In the genomic region with DNA sequence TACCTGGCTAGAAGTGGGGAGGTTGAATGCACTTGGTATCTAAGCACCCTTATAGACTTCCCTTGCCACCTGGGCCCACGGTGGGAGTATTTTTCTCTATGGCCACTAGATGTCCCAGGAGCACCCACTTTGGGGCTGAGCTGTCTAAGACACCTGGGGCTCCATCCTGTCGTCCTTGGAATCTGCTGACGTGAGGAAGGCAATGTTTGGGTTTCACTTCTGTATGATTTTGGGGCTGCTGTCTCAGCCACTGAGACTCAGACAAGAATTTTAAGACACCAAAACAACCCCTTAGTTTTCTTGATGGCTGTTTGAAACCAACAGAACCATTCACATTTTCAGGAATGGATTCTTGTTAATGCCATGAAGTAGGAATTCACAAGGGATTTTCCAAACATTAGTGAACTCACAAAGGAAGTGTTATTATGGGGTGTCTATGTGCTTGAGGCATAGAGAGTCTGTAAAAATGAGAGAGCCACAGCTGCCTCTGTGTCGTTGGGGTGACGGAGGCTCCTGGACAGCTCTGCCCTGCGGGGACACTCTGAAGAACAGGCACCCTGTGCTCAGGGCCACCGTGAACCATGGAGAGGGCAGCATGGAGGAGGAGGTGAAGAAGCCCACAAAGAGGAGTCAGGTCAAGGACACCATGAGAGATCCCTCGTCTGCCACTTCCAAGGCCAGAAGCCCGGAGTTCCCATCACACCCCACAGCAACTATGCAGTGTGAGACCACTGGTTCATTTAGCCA, we compare ENCODE assay signal across 8 cellular contexts.
DNase-seq lines count a peak whose midpoint lies in the region; ATAC-seq and TF ChIP-seq lines count a peak whose summit lies in the region.

No MANE protein-coding gene starts in this region.

- DNase-seq in DMS79 (lab: John Stamatoyannopoulos, UW) (peak; percentile 29), Karpas-422 (peak; percentile 86), SHP77 treated with DMSO at 0.1 percent for 48 hours (lab: John Stamatoyannopoulos, UW) (peak; percentile 11), left cardiac atrium (peak; percentile 42), retinal pigment epithelial cell (ENCODE audit: low read depth) (no peak), mesenteric fat pad (ENCODE audit: low spot score) (no peak)
- DNase-seq in activated naive CD4-positive, alpha-beta T cell treated with anti-CD3 and anti-CD28 coated beads, Interleukin-2, amount 50 U/mL, for 72 hours (ENCODE audit: low spot score in 2 of 2), result peak in 1 of 2 donors; percentile 60

- intact Hi-C loops in left cardiac atrium (cut with DNase I), result loop anchor here in 1 of 2 donors (1.0 to 5.0 kb wide), 2 partner anchors 109 to 166 kb away; partner anchors contain the start of gene SPATA13

- no peaks in the 10 kb centered on the region for H3K9me3 Mint-ChIP-seq in activated naive CD4-positive, alpha-beta T cell treated with anti-CD3 and anti-CD28 coated beads, Interleukin-2, amount 50 U/mL, for 72 hours

- no peaks in the 10 kb centered on the region for H3K9me3 ChIP-seq in Karpas-422 (ENCODE audit: low read length)

- no peaks in the 10 kb centered on the region for H3K4me1 ChIP-seq in Karpas-422 (ENCODE audit: low read length)

- no peak overlapping the region for H2AFZ ChIP-seq in Karpas-422 (ENCODE audit: low read length)

- H3K36me3 Mint-ChIP-seq in activated naive CD4-positive, alpha-beta T cell treated with anti-CD3 and anti-CD28 coated beads, Interleukin-2, amount 50 U/mL, for 72 hours, result no peaks in the 10 kb centered on the region

- ATAC-seq in GM21529 (IDR thresholded peaks at IDR 0.05; ENCODE audit: unreplicated experiment) (peak; percentile 97), left cardiac atrium (peak; percentile 68 to 81)
- ATAC-seq in activated naive CD4-positive, alpha-beta T cell treated with anti-CD3 and anti-CD28 coated beads, Interleukin-2, amount 50 U/mL, for 72 hours, result peak; percentile 91 to 95

- no peaks in the 10 kb centered on the region for H3K79me2 ChIP-seq in Karpas-422 (ENCODE audit: low read length)

- no peak overlapping the region for H3K4me2 ChIP-seq in Karpas-422 (ENCODE audit: low read depth, low read length, poor library complexity, severe bottlenecking)

- peak; percentile 84 for TF ChIP-seq CTCF in retinal pigment epithelial cell (conservative IDR thresholded peaks at IDR 0.05; ENCODE audit: low read depth, low read length)

- no peaks in the 10 kb centered on the region for H3K27me3 ChIP-seq in Karpas-422 (ENCODE audit: low read length)

- H3K27ac Mint-ChIP-seq in activated naive CD4-positive, alpha-beta T cell treated with anti-CD3 and anti-CD28 coated beads, Interleukin-2, amount 50 U/mL, for 72 hours, result no peak overlapping the region

- no peaks in the 10 kb centered on the region for H3K9me2 ChIP-seq in Karpas-422 (replicated peaks; ENCODE audit: insufficient read depth, low read length)

- no peaks in the 10 kb centered on the region for H3K36me3 ChIP-seq in Karpas-422 (ENCODE audit: insufficient read depth, low read length)

- no peak overlapping the region for H3K4me3 ChIP-seq in Karpas-422 (ENCODE audit: low read length)
- no peak overlapping the region for H3K4me3 ChIP-seq in retinal pigment epithelial cell (ENCODE audit: low read length)

- H3K9ac ChIP-seq in Karpas-422 (ENCODE audit: low read length), result no peak overlapping the region

- H4K20me1 ChIP-seq in Karpas-422 (ENCODE audit: insufficient read depth, low read depth, low read length), result no peaks in the 10 kb centered on the region

- H3K27ac ChIP-seq in Karpas-422 (ENCODE audit: low read length), result no peak overlapping the region

Comparison
In these comparisons a context has a peak if more than half of its experiments do, and no peak if none do; other contexts are left out.
1. DNase-seq: peak in DMS79 (single experiment), Karpas-422 (single experiment), SHP77 treated with DMSO at 0.1 percent for 48 hours (single experiment) and left cardiac atrium (single experiment); none in retinal pigment epithelial cell (single experiment) and mesenteric fat pad (single experiment).
2. Peak in every context shown above with its lines, with median percentiles within 50 percentile points of each other: ATAC-seq.